Comparison of ENCODE assay signal across 24 cellular contexts in genomic region chr18:29271496-29271895, GRCh38.
A peak's percentile ranks its signal among the peaks of the same experiment; 100 is the strongest.
DNase-seq lines count a peak whose midpoint lies in the region; ATAC-seq and TF ChIP-seq lines count a peak whose summit lies in the region.
"Had no signal": no experiment of that assay in that cellular context is flagged by ENCODE, and none has a peak within 500 bp of the region (broad histone marks: within the 10 kb centered on the region; RNA-seq: fewer than 3 reads in every experiment).

No MANE protein-coding gene starts in this region.

- no peak for ATAC-seq in GM18873 (IDR thresholded peaks at IDR 0.05; ENCODE audit: low FRiP score, unreplicated experiment)
- no peak for ATAC-seq in HG02642 (IDR thresholded peaks at IDR 0.05; ENCODE audit: poor library complexity, unreplicated experiment)
- ATAC-seq in HG02840 (IDR thresholded peaks at IDR 0.05; ENCODE audit: low FRiP score, unreplicated experiment) = no peak

- no peaks in the 10 kb centered on the region for H3K27me3 ChIP-seq in left ventricle myocardium inferior (ENCODE audit: low read depth)
- H3K27me3 ChIP-seq: BE2C, neural progenitor cell, sigmoid colon had no signal

- H3K4me1 ChIP-seq in left ventricle myocardium inferior = no peaks in the 10 kb centered on the region
- H3K4me1 ChIP-seq: BE2C, neural progenitor cell, sigmoid colon had no signal

- no peak for TF ChIP-seq CTCF in AG04449 (IDR thresholded peaks at IDR 0.05; ENCODE audit: insufficient read depth, low read length, missing control alignments)
- no peak for TF ChIP-seq CTCF in fibroblast of villous mesenchyme (IDR thresholded peaks at IDR 0.05; ENCODE audit: insufficient read depth, low read depth, low read length)
- TF ChIP-seq CTCF in left ventricle myocardium inferior (IDR thresholded peaks at IDR 0.05; ENCODE audit: borderline replicate concordance) = no peak

- DNase-seq in AG04449 (ENCODE audit: low read depth, low spot score) (peak; percentile 3), LHCN-M2 (ENCODE audit: low read depth) (peak; percentile 72), brain pericyte (ENCODE audit: low read depth, low spot score) (peak; percentile 3), fibroblast of villous mesenchyme (ENCODE audit: low read depth) (peak; percentile 8), left ventricle myocardium inferior (no peak)
- DNase-seq: activated CD4-positive, alpha-beta T cell treated with anti-CD3 and anti-CD28 coated beads, Interleukin-2, amount 50 U/mL, for 1 hour; activated naive CD4-positive, alpha-beta T cell treated with anti-CD3 and anti-CD28 coated beads for 36 hours; BE2C; cerebellar nuclear complex; DMS79 treated with DMSO at 0.1 percent for 48 hours; effector CD4-positive, alpha-beta T cell; H7; head of caudate nucleus; NCI-H1105 treated with DMSO at 0.1 percent for 48 hours; NCI-H2029; NCI-H2227 treated with DMSO at 0.1 percent for 48 hours; NCI-H774; sigmoid colon; substantia nigra had no signal

- intact Hi-C loops in left ventricle myocardium inferior (cut with micrococcal nuclease) = no loop called here

- CTCF ChIA-PET in AG04449 (lab: Yijun Ruan, JAX) = no interaction called here

- H3K36me3 ChIP-seq in left ventricle myocardium inferior = no peaks in the 10 kb centered on the region
- H3K36me3 ChIP-seq: BE2C, neural progenitor cell, sigmoid colon had no signal

- no peaks in the 10 kb centered on the region for H3K9me3 ChIP-seq in left ventricle myocardium inferior (replicated peaks)
- H3K9me3 ChIP-seq: BE2C, sigmoid colon had no signal

- H3K27ac ChIP-seq in left ventricle myocardium inferior (replicated peaks) = no peak overlapping the region
- H3K27ac ChIP-seq: neural progenitor cell, sigmoid colon, VCaP had no signal

- H3K4me3 ChIP-seq in AG04449 (ENCODE audit: low read depth, low read length) (no peak overlapping the region), fibroblast of villous mesenchyme (ENCODE audit: low read depth, low read length) (no peak overlapping the region), left ventricle myocardium inferior (no peak overlapping the region)
- H3K4me3 ChIP-seq: neural progenitor cell, sigmoid colon had no signal

- POLR2A ChIA-PET in AG04449 (lab: Yijun Ruan, JAX) = no interaction called here
